ENCODE assay signal across 2 cellular contexts in genomic region chr11:58000699-58001098, GRCh38.
TF ChIP-seq lines count a peak whose summit lies in the region.

No MANE protein-coding gene starts in this region.

TF ChIP-seq in HepG2, 621 proteins besides CTCF, POLR2A, EP300 and RAD21:
- no peak for TF ChIP-seq ZNF747 (CRISPR knock-in tag; IDR thresholded peaks at IDR 0.05; ENCODE audit: borderline replicate concordance)
- peak; percentile 46 for TF ChIP-seq NR2F6 (IDR thresholded peaks at IDR 0.05)
- no peak for TF ChIP-seq NR2F6 (CRISPR knock-in tag; IDR thresholded peaks at IDR 0.05)

TF ChIP-seq in WTC11, 78 proteins besides CTCF, POLR2A, EP300 and RAD21:
- TF ChIP-seq PRRX2 (CRISPR knock-in tag; IDR thresholded peaks at IDR 0.05), result no peak
- TF ChIP-seq, protein P1, sequence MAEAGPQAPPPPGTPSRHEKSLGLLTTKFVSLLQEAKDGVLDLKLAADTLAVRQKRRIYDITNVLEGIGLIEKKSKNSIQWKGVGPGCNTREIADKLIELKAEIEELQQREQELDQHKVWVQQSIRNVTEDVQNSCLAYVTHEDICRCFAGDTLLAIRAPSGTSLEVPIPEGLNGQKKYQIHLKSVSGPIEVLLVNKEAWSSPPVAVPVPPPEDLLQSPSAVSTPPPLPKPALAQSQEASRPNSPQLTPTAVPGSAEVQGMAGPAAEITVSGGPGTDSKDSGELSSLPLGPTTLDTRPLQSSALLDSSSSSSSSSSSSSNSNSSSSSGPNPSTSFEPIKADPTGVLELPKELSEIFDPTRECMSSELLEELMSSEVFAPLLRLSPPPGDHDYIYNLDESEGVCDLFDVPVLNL (CRISPR knock-in tag; IDR thresholded peaks at IDR 0.05; ENCODE audit: borderline replicate concordance, low read depth), result no peak
- no peak for TF ChIP-seq ETV6 (CRISPR knock-in tag; IDR thresholded peaks at IDR 0.05)
- no peak for TF ChIP-seq NR2C2 (CRISPR knock-in tag; IDR thresholded peaks at IDR 0.05)
- TF ChIP-seq GABPB1 (CRISPR knock-in tag; IDR thresholded peaks at IDR 0.05), result no peak
- TF ChIP-seq ZNF416 (CRISPR knock-in tag; IDR thresholded peaks at IDR 0.05), result peak; percentile 93
TF ChIP-seq in WTC11: peak in this region for 1.
